Comparison of ENCODE assay signal across 1 cellular context in the genomic region with DNA sequence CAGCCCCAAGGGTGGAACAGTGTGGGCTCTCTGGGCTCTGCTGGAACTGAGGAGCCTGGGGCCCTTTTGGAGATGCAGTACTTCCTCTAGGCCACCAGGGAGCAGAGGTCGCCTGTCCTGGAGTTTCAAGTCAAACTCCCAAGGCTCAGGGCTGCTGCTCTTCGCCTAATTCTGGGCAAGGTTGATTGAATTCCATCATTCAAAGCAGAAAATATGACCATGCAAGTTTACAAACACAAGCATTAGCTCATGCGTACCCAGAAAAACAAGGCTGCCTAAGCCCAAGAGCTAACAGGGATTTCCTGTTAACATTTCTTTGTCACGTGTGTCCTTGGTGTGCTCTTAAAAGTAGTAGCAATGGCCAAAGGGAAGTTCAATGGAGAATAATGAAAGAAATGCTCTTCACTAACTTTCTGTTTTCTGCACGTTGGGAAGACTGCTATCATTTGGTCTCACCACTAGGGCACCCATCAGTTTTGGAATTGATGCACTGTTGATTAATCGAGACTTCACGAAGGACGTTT.
A peak's percentile ranks its signal among the peaks of the same experiment; 100 is the strongest.
TF ChIP-seq lines count a peak whose summit lies in the region.

No MANE protein-coding gene starts in this region.

TF ChIP-seq in HepG2, 621 proteins besides CTCF, POLR2A, EP300 and RAD21 (continued from another document):
- no peak for TF ChIP-seq DZIP1 (CRISPR knock-in tag; IDR thresholded peaks at IDR 0.05)
- TF ChIP-seq, protein P1, sequence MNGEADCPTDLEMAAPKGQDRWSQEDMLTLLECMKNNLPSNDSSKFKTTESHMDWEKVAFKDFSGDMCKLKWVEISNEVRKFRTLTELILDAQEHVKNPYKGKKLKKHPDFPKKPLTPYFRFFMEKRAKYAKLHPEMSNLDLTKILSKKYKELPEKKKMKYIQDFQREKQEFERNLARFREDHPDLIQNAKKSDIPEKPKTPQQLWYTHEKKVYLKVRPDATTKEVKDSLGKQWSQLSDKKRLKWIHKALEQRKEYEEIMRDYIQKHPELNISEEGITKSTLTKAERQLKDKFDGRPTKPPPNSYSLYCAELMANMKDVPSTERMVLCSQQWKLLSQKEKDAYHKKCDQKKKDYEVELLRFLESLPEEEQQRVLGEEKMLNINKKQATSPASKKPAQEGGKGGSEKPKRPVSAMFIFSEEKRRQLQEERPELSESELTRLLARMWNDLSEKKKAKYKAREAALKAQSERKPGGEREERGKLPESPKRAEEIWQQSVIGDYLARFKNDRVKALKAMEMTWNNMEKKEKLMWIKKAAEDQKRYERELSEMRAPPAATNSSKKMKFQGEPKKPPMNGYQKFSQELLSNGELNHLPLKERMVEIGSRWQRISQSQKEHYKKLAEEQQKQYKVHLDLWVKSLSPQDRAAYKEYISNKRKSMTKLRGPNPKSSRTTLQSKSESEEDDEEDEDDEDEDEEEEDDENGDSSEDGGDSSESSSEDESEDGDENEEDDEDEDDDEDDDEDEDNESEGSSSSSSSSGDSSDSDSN (CRISPR knock-in tag; IDR thresholded peaks at IDR 0.05) = 0 out of 2 replicates have a peak, but pooled peaks have one; percentile 22
- TF ChIP-seq THYN1 (CRISPR knock-in tag; IDR thresholded peaks at IDR 0.05; ENCODE audit: borderline replicate concordance, low read depth) = no peak
- peak; percentile 37 for TF ChIP-seq XRCC5 (optimal IDR thresholded peaks at IDR 0.05; ENCODE audit: low read length)
